Comparison of ENCODE assay signal across 12 cellular contexts in genomic region chr2:200695178-200695930, GRCh38.
A peak's percentile ranks its signal among the peaks of the same experiment; 100 is the strongest.
DNase-seq lines count a peak whose midpoint lies in the region; ATAC-seq and TF ChIP-seq lines count a peak whose summit lies in the region.
"Had no signal": no experiment of that assay in that cellular context is flagged by ENCODE, and none has a peak within 500 bp of the region (broad histone marks: within the 10 kb centered on the region; RNA-seq: fewer than 3 reads in every experiment).

No MANE protein-coding gene starts in this region.

- no peaks in the 10 kb centered on the region for H3K9me3 ChIP-seq in SJCRH30 (replicated peaks)
- H3K9me3 ChIP-seq: adrenal gland, colonic mucosa had no signal

- no peak overlapping the region for H3K4me3 ChIP-seq in SJCRH30
- H3K4me3 ChIP-seq: adrenal gland, colonic mucosa, smooth muscle cell had no signal

- DNase-seq in Right ventricle myocardium superior (peak; percentile 66), cardiac septum (ENCODE audit: low spot score) (no peak), SJCRH30 (peak; percentile 46 to 56), left kidney (ENCODE audit: low read depth, low spot score) (peak; percentile 33), posterior vena cava (ENCODE audit: low spot score) (no peak), omental fat pad (ENCODE audit: low spot score) (no peak), T1000 (lab: John Stamatoyannopoulos, UW) (no peak)
- DNase-seq in activated effector memory CD4-positive, alpha-beta T cell treated with Interleukin-2 at 50 U/mL for 16 hours = no peak
- DNase-seq: adrenal gland, colonic mucosa, T-helper 9 cell had no signal

- ATAC-seq in Right ventricle myocardium superior (ENCODE audit: poor library complexity) (peak; percentile 89), omental fat pad (ENCODE audit: low FRiP score) (no peak)

- no peak overlapping the region for H3K27ac ChIP-seq in SJCRH30
- H3K27ac ChIP-seq: adrenal gland, colonic mucosa had no signal

- no peaks in the 10 kb centered on the region for H3K27me3 ChIP-seq in SJCRH30
- H3K27me3 ChIP-seq: adrenal gland, colonic mucosa had no signal

- no peak for TF ChIP-seq CTCF in omental fat pad (IDR thresholded peaks at IDR 0.05)

- no peaks in the 10 kb centered on the region for H3K36me3 ChIP-seq in SJCRH30
- H3K36me3 ChIP-seq: adrenal gland, colonic mucosa had no signal

- no peaks in the 10 kb centered on the region for H3K4me1 ChIP-seq in SJCRH30
- H3K4me1 ChIP-seq: adrenal gland, colonic mucosa had no signal

- intact Hi-C loops in Right ventricle myocardium superior (cut with DNase I) = no loop called here
- intact Hi-C loops in cardiac septum (cut with DNase I) = no loop called here
- intact Hi-C loops in posterior vena cava (cut with DNase I) = no loop called here

Comparison
In these comparisons a context has a peak if more than half of its experiments do, and no peak if none do; other contexts are left out.
1. DNase-seq: peak in Right ventricle myocardium superior (single experiment), SJCRH30 (2 of 2) and left kidney (single experiment); none in cardiac septum (single experiment), posterior vena cava (single experiment), omental fat pad (single experiment), T1000 (single experiment) and activated effector memory CD4-positive, alpha-beta T cell treated with Interleukin-2 at 50 U/mL for 16 hours (single experiment).